Comparison of ENCODE assay signal across 1 cellular context in the genomic region with DNA sequence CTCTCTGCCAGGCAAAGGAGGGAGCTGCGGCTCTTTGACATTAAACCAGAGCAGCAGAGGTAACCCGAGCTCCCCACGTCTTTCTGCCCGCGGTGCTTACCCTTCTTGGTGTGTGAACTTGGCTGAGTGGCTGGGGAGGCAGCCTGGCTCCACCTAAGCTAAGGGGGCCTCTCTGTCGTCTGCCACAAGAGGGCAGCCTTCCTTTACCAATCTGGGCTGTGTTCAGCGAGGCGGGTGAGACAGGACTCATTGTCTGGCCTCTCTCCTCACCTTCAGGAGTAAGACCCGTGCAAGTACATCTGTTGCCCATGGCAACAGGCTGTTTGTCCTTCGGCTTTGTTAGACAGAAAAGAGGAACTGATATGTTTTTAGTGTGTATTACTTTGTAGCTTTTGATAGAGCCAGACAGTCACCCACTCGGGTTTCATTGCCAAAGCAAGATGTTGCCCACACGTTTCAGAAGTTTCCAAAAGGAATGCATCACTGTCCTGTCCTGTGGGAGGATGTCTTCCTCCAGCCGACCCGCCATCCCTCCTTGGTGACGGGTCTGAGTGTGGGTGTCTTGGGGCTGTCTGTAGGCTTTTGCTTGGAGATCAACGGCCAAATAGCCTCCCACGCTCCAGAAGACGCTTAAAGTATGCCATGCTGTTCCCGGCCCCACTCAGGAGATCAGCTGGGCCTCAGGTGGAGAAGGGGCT.
A peak's percentile ranks its signal among the peaks of the same experiment; 100 is the strongest.
TF ChIP-seq lines count a peak whose summit lies in the region.

No MANE protein-coding gene starts in this region.

TF ChIP-seq in HepG2, 621 proteins besides CTCF, POLR2A, EP300 and RAD21 (continued from another document):
- TF ChIP-seq, protein P1, sequence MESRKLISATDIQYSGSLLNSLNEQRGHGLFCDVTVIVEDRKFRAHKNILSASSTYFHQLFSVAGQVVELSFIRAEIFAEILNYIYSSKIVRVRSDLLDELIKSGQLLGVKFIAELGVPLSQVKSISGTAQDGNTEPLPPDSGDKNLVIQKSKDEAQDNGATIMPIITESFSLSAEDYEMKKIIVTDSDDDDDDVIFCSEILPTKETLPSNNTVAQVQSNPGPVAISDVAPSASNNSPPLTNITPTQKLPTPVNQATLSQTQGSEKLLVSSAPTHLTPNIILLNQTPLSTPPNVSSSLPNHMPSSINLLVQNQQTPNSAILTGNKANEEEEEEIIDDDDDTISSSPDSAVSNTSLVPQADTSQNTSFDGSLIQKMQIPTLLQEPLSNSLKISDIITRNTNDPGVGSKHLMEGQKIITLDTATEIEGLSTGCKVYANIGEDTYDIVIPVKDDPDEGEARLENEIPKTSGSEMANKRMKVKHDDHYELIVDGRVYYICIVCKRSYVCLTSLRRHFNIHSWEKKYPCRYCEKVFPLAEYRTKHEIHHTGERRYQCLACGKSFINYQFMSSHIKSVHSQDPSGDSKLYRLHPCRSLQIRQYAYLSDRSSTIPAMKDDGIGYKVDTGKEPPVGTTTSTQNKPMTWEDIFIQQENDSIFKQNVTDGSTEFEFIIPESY (CRISPR knock-in tag; IDR thresholded peaks at IDR 0.05): 0 out of 2 replicates have a peak, but pooled peaks have one; percentile 5
- TF ChIP-seq ZNF235 (CRISPR knock-in tag; IDR thresholded peaks at IDR 0.05; ENCODE audit: borderline replicate concordance) (no peak), PHF20 (CRISPR knock-in tag; IDR thresholded peaks at IDR 0.05) (no peak), FOSL2 (CRISPR knock-in tag; IDR thresholded peaks at IDR 0.05) (peak; percentile 55), REPIN1 (CRISPR knock-in tag; IDR thresholded peaks at IDR 0.05; ENCODE audit: borderline replicate concordance, low read depth) (no peak), GATAD1 (CRISPR knock-in tag; IDR thresholded peaks at IDR 0.05) (peak; percentile 54; the same call in 1 of the 2 replicates), ZNF382 (CRISPR knock-in tag; IDR thresholded peaks at IDR 0.05; ENCODE audit: borderline replicate concordance) (no peak), ZNF891 (CRISPR knock-in tag; IDR thresholded peaks at IDR 0.05) (0 out of 2 replicates have a peak, but pooled peaks have one; percentile 45), RFX1 (IDR thresholded peaks at IDR 0.05) (peak; percentile 29; the same call in 1 of the 2 replicates), ZNF563 (CRISPR knock-in tag; IDR thresholded peaks at IDR 0.05) (no peak), ZSCAN21 (CRISPR knock-in tag; IDR thresholded peaks at IDR 0.05; ENCODE audit: borderline replicate concordance) (0 out of 2 replicates have a peak, but pooled peaks have one; percentile 33), MAFF (IDR thresholded peaks at IDR 0.05; ENCODE audit: low read depth, low read length) (0 out of 2 replicates have a peak, but pooled peaks have one; percentile 8), SMC3 (IDR thresholded peaks at IDR 0.05; ENCODE audit: low read length) (peak; percentile 86), MIXL1 (CRISPR knock-in tag; IDR thresholded peaks at IDR 0.05) (peak; percentile 60; the same call in 1 of the 2 replicates), SKI (IDR thresholded peaks at IDR 0.05; ENCODE audit: partially characterized antibody) (peak; percentile 36), STAG1 (CRISPR knock-in tag; IDR thresholded peaks at IDR 0.05) (peak; percentile 92)
- TF ChIP-seq, protein P2, sequence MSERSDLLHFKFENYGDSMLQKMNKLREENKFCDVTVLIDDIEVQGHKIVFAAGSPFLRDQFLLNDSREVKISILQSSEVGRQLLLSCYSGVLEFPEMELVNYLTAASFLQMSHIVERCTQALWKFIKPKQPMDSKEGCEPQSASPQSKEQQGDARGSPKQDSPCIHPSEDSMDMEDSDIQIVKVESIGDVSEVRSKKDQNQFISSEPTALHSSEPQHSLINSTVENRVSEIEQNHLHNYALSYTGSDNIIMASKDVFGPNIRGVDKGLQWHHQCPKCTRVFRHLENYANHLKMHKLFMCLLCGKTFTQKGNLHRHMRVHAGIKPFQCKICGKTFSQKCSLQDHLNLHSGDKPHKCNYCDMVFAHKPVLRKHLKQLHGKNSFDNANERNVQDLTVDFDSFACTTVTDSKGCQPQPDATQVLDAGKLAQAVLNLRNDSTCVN (CRISPR knock-in tag; IDR thresholded peaks at IDR 0.05; ENCODE audit: borderline replicate concordance): no peak
- TF ChIP-seq, protein P3, sequence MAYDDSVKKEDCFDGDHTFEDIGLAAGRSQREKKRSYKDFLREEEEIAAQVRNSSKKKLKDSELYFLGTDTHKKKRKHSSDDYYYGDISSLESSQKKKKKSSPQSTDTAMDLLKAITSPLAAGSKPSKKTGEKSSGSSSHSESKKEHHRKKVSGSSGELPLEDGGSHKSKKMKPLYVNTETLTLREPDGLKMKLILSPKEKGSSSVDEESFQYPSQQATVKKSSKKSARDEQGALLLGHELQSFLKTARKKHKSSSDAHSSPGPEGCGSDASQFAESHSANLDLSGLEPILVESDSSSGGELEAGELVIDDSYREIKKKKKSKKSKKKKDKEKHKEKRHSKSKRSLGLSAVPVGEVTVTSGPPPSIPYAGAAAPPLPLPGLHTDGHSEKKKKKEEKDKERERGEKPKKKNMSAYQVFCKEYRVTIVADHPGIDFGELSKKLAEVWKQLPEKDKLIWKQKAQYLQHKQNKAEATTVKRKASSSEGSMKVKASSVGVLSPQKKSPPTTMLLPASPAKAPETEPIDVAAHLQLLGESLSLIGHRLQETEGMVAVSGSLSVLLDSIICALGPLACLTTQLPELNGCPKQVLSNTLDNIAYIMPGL (CRISPR knock-in tag; IDR thresholded peaks at IDR 0.05; ENCODE audit: borderline replicate concordance in 1 of 2, low read depth in 1 of 2): 0 out of 4 replicates have a peak, but pooled peaks of 1 of the 2 experiments have one; percentile 42
- TF ChIP-seq, protein P4, sequence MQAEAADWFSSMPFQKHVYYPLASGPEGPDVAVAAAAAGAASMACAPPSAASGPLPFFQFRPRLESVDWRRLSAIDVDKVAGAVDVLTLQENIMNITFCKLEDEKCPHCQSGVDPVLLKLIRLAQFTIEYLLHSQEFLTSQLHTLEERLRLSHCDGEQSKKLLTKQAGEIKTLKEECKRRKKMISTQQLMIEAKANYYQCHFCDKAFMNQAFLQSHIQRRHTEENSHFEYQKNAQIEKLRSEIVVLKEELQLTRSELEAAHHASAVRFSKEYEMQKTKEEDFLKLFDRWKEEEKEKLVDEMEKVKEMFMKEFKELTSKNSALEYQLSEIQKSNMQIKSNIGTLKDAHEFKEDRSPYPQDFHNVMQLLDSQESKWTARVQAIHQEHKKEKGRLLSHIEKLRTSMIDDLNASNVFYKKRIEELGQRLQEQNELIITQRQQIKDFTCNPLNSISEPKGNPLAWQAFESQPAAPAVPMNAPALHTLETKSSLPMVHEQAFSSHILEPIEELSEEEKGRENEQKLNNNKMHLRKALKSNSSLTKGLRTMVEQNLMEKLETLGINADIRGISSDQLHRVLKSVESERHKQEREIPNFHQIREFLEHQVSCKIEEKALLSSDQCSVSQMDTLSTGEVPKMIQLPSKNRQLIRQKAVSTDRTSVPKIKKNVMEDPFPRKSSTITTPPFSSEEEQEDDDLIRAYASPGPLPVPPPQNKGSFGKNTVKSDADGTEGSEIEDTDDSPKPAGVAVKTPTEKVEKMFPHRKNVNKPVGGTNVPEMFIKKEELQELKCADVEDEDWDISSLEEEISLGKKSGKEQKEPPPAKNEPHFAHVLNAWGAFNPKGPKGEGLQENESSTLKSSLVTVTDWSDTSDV (CRISPR knock-in tag; IDR thresholded peaks at IDR 0.05): no peak
- TF ChIP-seq, protein P5, sequence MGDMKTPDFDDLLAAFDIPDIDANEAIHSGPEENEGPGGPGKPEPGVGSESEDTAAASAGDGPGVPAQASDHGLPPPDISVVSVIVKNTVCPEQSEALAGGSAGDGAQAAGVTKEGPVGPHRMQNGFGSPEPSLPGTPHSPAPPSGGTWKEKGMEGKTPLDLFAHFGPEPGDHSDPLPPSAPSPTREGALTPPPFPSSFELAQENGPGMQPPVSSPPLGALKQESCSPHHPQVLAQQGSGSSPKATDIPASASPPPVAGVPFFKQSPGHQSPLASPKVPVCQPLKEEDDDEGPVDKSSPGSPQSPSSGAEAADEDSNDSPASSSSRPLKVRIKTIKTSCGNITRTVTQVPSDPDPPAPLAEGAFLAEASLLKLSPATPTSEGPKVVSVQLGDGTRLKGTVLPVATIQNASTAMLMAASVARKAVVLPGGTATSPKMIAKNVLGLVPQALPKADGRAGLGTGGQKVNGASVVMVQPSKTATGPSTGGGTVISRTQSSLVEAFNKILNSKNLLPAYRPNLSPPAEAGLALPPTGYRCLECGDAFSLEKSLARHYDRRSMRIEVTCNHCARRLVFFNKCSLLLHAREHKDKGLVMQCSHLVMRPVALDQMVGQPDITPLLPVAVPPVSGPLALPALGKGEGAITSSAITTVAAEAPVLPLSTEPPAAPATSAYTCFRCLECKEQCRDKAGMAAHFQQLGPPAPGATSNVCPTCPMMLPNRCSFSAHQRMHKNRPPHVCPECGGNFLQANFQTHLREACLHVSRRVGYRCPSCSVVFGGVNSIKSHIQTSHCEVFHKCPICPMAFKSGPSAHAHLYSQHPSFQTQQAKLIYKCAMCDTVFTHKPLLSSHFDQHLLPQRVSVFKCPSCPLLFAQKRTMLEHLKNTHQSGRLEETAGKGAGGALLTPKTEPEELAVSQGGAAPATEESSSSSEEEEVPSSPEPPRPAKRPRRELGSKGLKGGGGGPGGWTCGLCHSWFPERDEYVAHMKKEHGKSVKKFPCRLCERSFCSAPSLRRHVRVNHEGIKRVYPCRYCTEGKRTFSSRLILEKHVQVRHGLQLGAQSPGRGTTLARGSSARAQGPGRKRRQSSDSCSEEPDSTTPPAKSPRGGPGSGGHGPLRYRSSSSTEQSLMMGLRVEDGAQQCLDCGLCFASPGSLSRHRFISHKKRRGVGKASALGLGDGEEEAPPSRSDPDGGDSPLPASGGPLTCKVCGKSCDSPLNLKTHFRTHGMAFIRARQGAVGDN (CRISPR knock-in tag; IDR thresholded peaks at IDR 0.05): peak; percentile 18; the same call in 1 of the 2 replicates
